In the genomic region with DNA sequence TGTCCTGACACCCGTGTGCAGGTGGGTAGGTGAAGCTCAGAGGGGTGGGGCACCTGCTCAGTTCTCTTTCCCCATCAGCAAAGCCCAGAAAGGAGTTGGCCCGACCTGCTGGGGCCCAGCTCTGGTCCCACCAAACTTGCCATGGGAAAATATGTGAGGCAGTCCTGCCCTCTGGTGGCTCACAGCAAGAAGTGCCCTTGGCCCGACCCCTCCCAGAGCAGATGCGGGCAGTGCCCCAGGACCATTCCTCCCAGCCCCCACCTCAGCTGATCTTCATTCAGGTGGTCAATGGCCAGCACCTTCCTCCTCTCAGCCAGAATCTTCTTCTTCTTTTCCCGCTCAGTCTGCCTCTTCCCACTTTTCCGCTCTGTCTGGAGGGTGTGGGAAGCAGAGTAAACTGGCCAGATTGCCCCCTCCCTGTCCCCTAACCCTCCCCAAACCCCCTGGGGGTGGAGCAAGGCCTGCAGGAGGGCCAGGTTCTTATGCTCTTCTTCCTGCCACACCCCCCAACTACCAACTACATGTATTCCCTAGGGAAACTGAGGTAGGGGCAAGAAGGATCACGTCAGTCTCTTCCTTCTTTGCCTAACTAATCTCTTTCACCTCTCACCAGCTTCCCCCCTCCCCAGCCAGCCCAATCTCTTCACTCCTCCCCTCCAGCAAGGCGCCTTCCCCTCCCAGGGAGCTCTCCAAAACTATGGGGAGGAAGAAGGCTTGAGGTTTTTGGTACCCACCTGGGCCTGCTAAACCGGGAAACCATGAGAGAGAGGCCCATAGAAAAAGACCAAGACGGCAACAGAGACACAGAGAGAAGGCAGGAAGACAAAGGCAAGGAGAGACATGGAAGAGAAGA, we compare ENCODE assay signal across 1 cellular context.
TF ChIP-seq lines count a peak whose summit lies in the region.

No MANE protein-coding gene starts in this region.

TF ChIP-seq in WTC11, 78 proteins besides CTCF, POLR2A, EP300 and RAD21 (continued from another document):
- TF ChIP-seq, protein P1, sequence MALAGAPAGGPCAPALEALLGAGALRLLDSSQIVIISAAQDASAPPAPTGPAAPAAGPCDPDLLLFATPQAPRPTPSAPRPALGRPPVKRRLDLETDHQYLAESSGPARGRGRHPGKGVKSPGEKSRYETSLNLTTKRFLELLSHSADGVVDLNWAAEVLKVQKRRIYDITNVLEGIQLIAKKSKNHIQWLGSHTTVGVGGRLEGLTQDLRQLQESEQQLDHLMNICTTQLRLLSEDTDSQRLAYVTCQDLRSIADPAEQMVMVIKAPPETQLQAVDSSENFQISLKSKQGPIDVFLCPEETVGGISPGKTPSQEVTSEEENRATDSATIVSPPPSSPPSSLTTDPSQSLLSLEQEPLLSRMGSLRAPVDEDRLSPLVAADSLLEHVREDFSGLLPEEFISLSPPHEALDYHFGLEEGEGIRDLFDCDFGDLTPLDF (CRISPR knock-in tag; IDR thresholded peaks at IDR 0.05) = no peak
- TF ChIP-seq SP1 (CRISPR knock-in tag; conservative IDR thresholded peaks at IDR 0.05) = no peak
- no peak for TF ChIP-seq TP53 (CRISPR knock-in tag; IDR thresholded peaks at IDR 0.05)
- no peak for TF ChIP-seq SOX15 (CRISPR knock-in tag; IDR thresholded peaks at IDR 0.05)
- TF ChIP-seq, protein P2, sequence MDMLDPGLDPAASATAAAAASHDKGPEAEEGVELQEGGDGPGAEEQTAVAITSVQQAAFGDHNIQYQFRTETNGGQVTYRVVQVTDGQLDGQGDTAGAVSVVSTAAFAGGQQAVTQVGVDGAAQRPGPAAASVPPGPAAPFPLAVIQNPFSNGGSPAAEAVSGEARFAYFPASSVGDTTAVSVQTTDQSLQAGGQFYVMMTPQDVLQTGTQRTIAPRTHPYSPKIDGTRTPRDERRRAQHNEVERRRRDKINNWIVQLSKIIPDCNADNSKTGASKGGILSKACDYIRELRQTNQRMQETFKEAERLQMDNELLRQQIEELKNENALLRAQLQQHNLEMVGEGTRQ (CRISPR knock-in tag; IDR thresholded peaks at IDR 0.05) = no peak
- no peak for TF ChIP-seq RORB (CRISPR knock-in tag; IDR thresholded peaks at IDR 0.05)
- TF ChIP-seq, protein P3, sequence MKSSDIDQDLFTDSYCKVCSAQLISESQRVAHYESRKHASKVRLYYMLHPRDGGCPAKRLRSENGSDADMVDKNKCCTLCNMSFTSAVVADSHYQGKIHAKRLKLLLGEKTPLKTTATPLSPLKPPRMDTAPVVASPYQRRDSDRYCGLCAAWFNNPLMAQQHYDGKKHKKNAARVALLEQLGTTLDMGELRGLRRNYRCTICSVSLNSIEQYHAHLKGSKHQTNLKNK (CRISPR knock-in tag; IDR thresholded peaks at IDR 0.05) = no peak
- TF ChIP-seq, protein P4, sequence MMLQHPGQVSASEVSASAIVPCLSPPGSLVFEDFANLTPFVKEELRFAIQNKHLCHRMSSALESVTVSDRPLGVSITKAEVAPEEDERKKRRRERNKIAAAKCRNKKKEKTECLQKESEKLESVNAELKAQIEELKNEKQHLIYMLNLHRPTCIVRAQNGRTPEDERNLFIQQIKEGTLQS (CRISPR knock-in tag; conservative IDR thresholded peaks at IDR 0.05) = no peak
- TF ChIP-seq, protein P5, sequence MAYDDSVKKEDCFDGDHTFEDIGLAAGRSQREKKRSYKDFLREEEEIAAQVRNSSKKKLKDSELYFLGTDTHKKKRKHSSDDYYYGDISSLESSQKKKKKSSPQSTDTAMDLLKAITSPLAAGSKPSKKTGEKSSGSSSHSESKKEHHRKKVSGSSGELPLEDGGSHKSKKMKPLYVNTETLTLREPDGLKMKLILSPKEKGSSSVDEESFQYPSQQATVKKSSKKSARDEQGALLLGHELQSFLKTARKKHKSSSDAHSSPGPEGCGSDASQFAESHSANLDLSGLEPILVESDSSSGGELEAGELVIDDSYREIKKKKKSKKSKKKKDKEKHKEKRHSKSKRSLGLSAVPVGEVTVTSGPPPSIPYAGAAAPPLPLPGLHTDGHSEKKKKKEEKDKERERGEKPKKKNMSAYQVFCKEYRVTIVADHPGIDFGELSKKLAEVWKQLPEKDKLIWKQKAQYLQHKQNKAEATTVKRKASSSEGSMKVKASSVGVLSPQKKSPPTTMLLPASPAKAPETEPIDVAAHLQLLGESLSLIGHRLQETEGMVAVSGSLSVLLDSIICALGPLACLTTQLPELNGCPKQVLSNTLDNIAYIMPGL (CRISPR knock-in tag; IDR thresholded peaks at IDR 0.05) = no peak
- TF ChIP-seq ETV6 (CRISPR knock-in tag; IDR thresholded peaks at IDR 0.05) = no peak
- no peak for TF ChIP-seq CREM (CRISPR knock-in tag; IDR thresholded peaks at IDR 0.05)
- TF ChIP-seq JAZF1 (CRISPR knock-in tag; IDR thresholded peaks at IDR 0.05) = no peak
